In the genomic region with DNA sequence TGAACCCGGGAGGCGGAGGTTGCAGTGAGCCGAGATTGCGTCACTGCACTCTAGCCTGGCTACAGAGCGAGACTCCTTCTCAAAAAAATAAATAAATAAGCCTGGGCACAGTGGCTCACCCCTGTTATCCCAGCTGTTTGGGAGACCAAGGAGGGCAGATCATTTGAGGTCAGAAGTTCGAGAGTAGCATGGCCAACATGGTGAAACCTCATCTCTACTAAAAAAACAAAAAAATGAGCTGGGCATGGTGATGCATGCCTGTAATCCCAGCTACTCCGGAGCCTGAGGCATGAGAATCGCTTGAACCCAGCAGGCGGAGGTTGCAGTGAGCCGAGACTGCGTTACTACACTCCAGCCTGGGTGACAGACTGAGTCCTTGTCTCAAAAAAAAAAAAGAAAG, we compare ENCODE assay signal across 20 cellular contexts.
"Had no signal": no experiment of that assay in that cellular context is flagged by ENCODE, and none has a peak within 500 bp of the region (broad histone marks: within the 10 kb centered on the region; RNA-seq: fewer than 3 reads in every experiment).

No MANE protein-coding gene starts in this region.

- H3K4me2 ChIP-seq: hepatocyte had no signal

- H3K4me1 ChIP-seq: foreskin keratinocyte, gastroesophageal sphincter, heart left ventricle, left ventricle myocardium inferior, lower lobe of right lung had no signal

- H3K27ac ChIP-seq: coronary artery, dorsolateral prefrontal cortex, esophagus muscularis mucosa, foreskin keratinocyte, gastroesophageal sphincter, heart left ventricle, hepatocyte, left ventricle myocardium inferior, lower lobe of right lung had no signal

- H2AFZ ChIP-seq: hepatocyte had no signal

- DNase-seq: dermis blood vessel endothelial cell; dorsolateral prefrontal cortex; effector CD4-positive, alpha-beta T cell; effector memory CD4-positive, alpha-beta T cell; foreskin keratinocyte; heart left ventricle; hypothalamus; immature natural killer cell; islet precursor cell; kidney; kidney glomerular epithelial cell; left colon; left ventricle myocardium inferior; lower lobe of right lung; mesenchymal stem cell; mucosa of descending colon had no signal

- H3K79me2 ChIP-seq: hepatocyte had no signal

- H3K27me3 ChIP-seq: dorsolateral prefrontal cortex, esophagus muscularis mucosa, foreskin keratinocyte, gastroesophageal sphincter, heart left ventricle, hepatocyte had no signal

- H3K36me3 ChIP-seq: heart left ventricle, left ventricle myocardium inferior, lower lobe of right lung had no signal

- H3K9me3 ChIP-seq: esophagus muscularis mucosa, gastroesophageal sphincter, heart left ventricle, left ventricle myocardium inferior, lower lobe of right lung, mucosa of descending colon had no signal

- H3K4me3 ChIP-seq: coronary artery, dorsolateral prefrontal cortex, esophagus muscularis mucosa, gastroesophageal sphincter, heart left ventricle, hepatocyte, left ventricle myocardium inferior, lower lobe of right lung, mucosa of descending colon had no signal
